Comparison of ENCODE assay signal across 8 cellular contexts in the genomic region with DNA sequence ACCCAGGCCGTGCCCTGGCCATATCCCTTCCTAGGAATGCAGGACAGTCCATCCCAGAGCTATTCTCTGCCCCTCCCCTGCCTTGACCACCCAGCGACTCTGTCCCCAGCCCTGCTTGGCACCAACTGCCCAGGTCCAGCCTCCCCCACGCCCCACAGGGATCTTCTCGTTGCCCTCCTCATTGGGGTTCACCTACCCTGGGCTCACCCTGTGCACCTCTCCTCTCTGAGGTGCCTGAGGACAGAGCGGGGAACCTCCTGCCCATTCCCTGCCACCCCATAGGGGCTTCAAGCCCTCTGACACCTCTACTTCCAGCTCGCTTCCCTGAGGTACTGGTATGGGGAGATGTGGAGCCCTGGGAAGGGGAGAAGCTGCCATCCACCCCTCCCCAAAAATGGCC. TPM values are rescaled to one million over a fixed set of nuclear protein-coding genes. Genes with fewer than 3 reads are reported as not detected.
"Had no signal": no experiment of that assay in that cellular context is flagged by ENCODE, and none has a peak within 500 bp of the region (broad histone marks: within the 10 kb centered on the region; RNA-seq: fewer than 3 reads in every experiment).

No MANE protein-coding gene starts in this region.

- H2AFZ ChIP-seq: GM23338 had no signal

- H3K4me2 ChIP-seq: GM23338 had no signal

- DNase-seq: H9, HCEC 1CT, IMR-90, KG1 had no signal

- H3K4me3 ChIP-seq: GM23338, K562 had no signal

- H3K4me3 Mint-ChIP-seq: GM23338, H9 had no signal

- H3K27ac Mint-ChIP-seq: GM23338, H9 had no signal

- ATAC-seq: GM23338, K562 had no signal

RNA-seq across cellular contexts. Expression of gene PPY, which starts 28.7 kb away (rescaled TPM):
- total RNA-seq: GM23338, H1, H9, HT-29, IMR-90, K562 had no signal
- polyA plus RNA-seq: IMR-90, K562 had no signal

RNA-seq across cellular contexts. Expression of gene PYY, which starts 40.2 kb away (rescaled TPM):
- total RNA-seq: HT-29, IMR-90, K562 had no signal
- polyA plus RNA-seq: IMR-90, K562 had no signal
